ENCODE assay signal across 12 cellular contexts in the genomic region with DNA sequence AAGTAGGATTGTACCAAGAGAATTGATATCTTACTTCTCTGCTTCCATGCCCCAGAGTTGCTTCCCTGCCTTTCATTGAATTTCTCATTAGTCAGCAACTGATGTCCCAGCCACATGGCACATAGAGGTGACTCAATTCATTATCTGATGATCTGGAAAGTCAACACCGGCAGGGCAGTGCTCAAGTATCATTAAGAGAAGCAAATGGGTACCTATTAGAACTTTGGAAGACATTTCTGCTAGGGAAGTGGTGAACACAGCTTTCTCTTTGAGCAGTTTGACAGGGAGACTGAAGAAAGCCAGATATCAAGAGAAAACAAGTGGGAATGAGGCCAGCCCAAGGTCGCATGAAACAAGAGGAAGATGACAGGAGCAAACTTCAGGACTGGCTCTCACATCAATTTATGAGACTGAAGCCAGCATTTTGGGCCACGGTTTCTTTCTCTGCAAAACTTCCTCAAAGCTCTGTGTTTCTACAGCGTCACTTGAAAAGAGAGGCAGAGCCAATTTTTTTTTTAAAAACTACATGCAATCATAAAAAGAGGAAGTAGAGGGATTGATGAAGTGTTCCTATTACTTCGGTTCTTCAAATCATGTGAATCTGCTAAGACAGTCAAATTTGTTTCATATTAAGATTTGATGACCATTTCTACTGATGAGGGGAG.
DNase-seq lines count a peak whose midpoint lies in the region; ATAC-seq and TF ChIP-seq lines count a peak whose summit lies in the region.
"Had no signal": no experiment of that assay in that cellular context is flagged by ENCODE, and none has a peak within 500 bp of the region (broad histone marks: within the 10 kb centered on the region; RNA-seq: fewer than 3 reads in every experiment).

No MANE protein-coding gene starts in this region.

- no peaks in the 10 kb centered on the region for H3K79me2 ChIP-seq in H9 (ENCODE audit: insufficient read depth, low read length)

- no peak overlapping the region for H2AFZ ChIP-seq in H9 (ENCODE audit: low read length)

- TF ChIP-seq CTCF in H9 (conservative IDR thresholded peaks at IDR 0.05) (no peak), GM13977 (IDR thresholded peaks at IDR 0.05; ENCODE audit: extremely low read depth, insufficient read depth, missing control alignments) (no peak)

- H3K27ac Mint-ChIP-seq in H9 = no peak overlapping the region

- ATAC-seq in HG03159 (IDR thresholded peaks at IDR 0.05; ENCODE audit: unreplicated experiment) (peak; percentile 41), SK-N-SH treated with all-trans-retinoic acid at 6 μM for 48 hours (peak; percentile 73), HG03196 (IDR thresholded peaks at IDR 0.05; ENCODE audit: unreplicated experiment) (no peak)
- ATAC-seq: activated T-cell treated with anti-CD3 and anti-CD28 coated beads, Interleukin-2, amount 50 U/mL, for 4 hours had no signal

- no peak overlapping the region for H3K9ac ChIP-seq in H9 (ENCODE audit: extremely low read depth, insufficient read length, low read length)

- H2AK5ac ChIP-seq in H9 (ENCODE audit: insufficient read length, low read length) = no peak overlapping the region

- H3K4me2 ChIP-seq in H9 (ENCODE audit: insufficient read depth, insufficient read length, low read length) = no peak overlapping the region

- no peak overlapping the region for H3K14ac ChIP-seq in H9 (ENCODE audit: insufficient read depth, low read length)

- H3K4ac ChIP-seq in H9 (ENCODE audit: low read depth, low read length) = no peak overlapping the region

- H4K5ac ChIP-seq in H9 (ENCODE audit: insufficient read length, low read depth, low read length) = no peak overlapping the region

- no peaks in the 10 kb centered on the region for H3K27me3 ChIP-seq in H9 (ENCODE audit: insufficient read depth, low read length)
- H3K27me3 ChIP-seq: SJCRH30 had no signal

- no peak overlapping the region for H3K23ac ChIP-seq in H9 (ENCODE audit: insufficient read length, low read depth, low read length)

- no peak overlapping the region for H3K27ac ChIP-seq in H9 (ENCODE audit: insufficient read length, low read depth, low read length)
- H3K27ac ChIP-seq: SJCRH30 had no signal

- in situ Hi-C loops in GM13977 (cut with MboI; ENCODE audit: low pct_unique_long_range_greater_than_20kb, low sequenced_read_pairs, unreplicated experiment) = no loop called here

- no peaks in the 10 kb centered on the region for H3K23me2 ChIP-seq in H9 (ENCODE audit: insufficient read length, low read depth, low read length, poor library complexity, severe bottlenecking)

- no peak overlapping the region for H3K4me3 Mint-ChIP-seq in H9
- H3K4me3 Mint-ChIP-seq: activated T-cell treated with anti-CD3 and anti-CD28 coated beads, Interleukin-2, amount 50 U/mL, for 4 hours; immature natural killer cell had no signal

- no peaks in the 10 kb centered on the region; the same call in none of the 2 replicates for H3K27me3 Mint-ChIP-seq in H9 (ENCODE audit: low read depth)

- peaks cover 54 to 70% of the 10 kb centered on the region in 2 experiments for H3K9me3 Mint-ChIP-seq in H9
- H3K9me3 Mint-ChIP-seq: activated T-cell treated with anti-CD3 and anti-CD28 coated beads, Interleukin-2, amount 50 U/mL, for 4 hours; immature natural killer cell had no signal

- DNase-seq in Ammon's horn (ENCODE audit: low spot score) = peak; percentile 6
- peak; percentile 39 for DNase-seq in kidney tubule cell (ENCODE audit: low spot score)
- DNase-seq in cerebellar cortex (ENCODE audit: low spot score) = no peak
- DNase-seq in H9 = no peak
- DNase-seq in GM13977 (ENCODE audit: low spot score) = no peak
- DNase-seq: activated T-cell treated with anti-CD3 and anti-CD28 coated beads, Interleukin-2, amount 50 U/mL, for 4 hours; immature natural killer cell; SJCRH30; stimulated activated naive CD4-positive, alpha-beta T cell treated with Interleukin-2 at 50 U/mL for 16 hours had no signal

- H2BK12ac ChIP-seq in H9 (ENCODE audit: insufficient read length, low read depth, low read length) = no peak overlapping the region

- no peak overlapping the region for H2BK15ac ChIP-seq in H9 (ENCODE audit: low read depth, low read length)

- WGBS in H9 (ENCODE audit: extremely low coverage, insufficient read length, low lambda C conversion rate) = no CpG with 5 or more reads among the region's 5 CpGs

- no peak overlapping the region for H2BK120ac ChIP-seq in H9 (ENCODE audit: low read depth, low read length, poor library complexity, severe bottlenecking)

- H2BK20ac ChIP-seq in H9 (ENCODE audit: low read depth, low read length, poor library complexity, severe bottlenecking) = no peak overlapping the region

- H3K36me3 Mint-ChIP-seq in H9 (ENCODE audit: insufficient read depth in 1 of 3, low read depth in 3 of 3) = peaks cover 0 to 3% (median 0%) of the 10 kb centered on the region in 3 experiments; a peak in 2 of 7 replicates
- H3K36me3 Mint-ChIP-seq: immature natural killer cell had no signal

- H4K8ac ChIP-seq in H9 (replicated peaks; ENCODE audit: insufficient read length, low read depth, low read length) = no peak overlapping the region

- H3K4me1 ChIP-seq in H9 (ENCODE audit: insufficient read depth, low read length) = no peaks in the 10 kb centered on the region
- H3K4me1 ChIP-seq: SJCRH30 had no signal

- H3K56ac ChIP-seq in H9 (ENCODE audit: insufficient read length, low read depth, low read length) = no peak overlapping the region

- H3K4me1 Mint-ChIP-seq in H9 = no peaks in the 10 kb centered on the region

- no peak overlapping the region for H2BK5ac ChIP-seq in H9 (ENCODE audit: insufficient read length, low read length)

- H4K20me1 ChIP-seq in H9 (ENCODE audit: control insufficient read depth, insufficient read depth, insufficient read length) = no peaks in the 10 kb centered on the region

- H3K79me1 ChIP-seq in H9 (ENCODE audit: insufficient read depth, low read depth, low read length, poor library complexity, severe bottlenecking) = no peaks in the 10 kb centered on the region

- no peak overlapping the region for H4K91ac ChIP-seq in H9 (ENCODE audit: insufficient read length, low read depth, low read length)

- H3K18ac ChIP-seq in H9 (ENCODE audit: insufficient read length, low read depth, low read length) = no peak overlapping the region

- no peak overlapping the region for H3T11ph ChIP-seq in H9 (ENCODE audit: low read length)

- peaks cover 38% of the 10 kb centered on the region for H3K9me3 ChIP-seq in H9 (ENCODE audit: control insufficient read depth, low read depth, low read length)
- H3K9me3 ChIP-seq: SJCRH30 had no signal

TF ChIP-seq in SK-N-SH treated with all-trans-retinoic acid at 6 μM for 48 hours, 23 proteins besides CTCF, POLR2A, EP300 and RAD21:
- TF ChIP-seq OSR1 (CRISPR knock-in tag; IDR thresholded peaks at IDR 0.05) (no peak), ESRRG (CRISPR knock-in tag; IDR thresholded peaks at IDR 0.05) (no peak), ZC3H10 (CRISPR knock-in tag; IDR thresholded peaks at IDR 0.05) (no peak), ZNF70 (CRISPR knock-in tag; IDR thresholded peaks at IDR 0.05) (no peak), ISL1 (CRISPR knock-in tag; IDR thresholded peaks at IDR 0.05) (no peak), ZFP3 (CRISPR knock-in tag; IDR thresholded peaks at IDR 0.05) (no peak)
- TF ChIP-seq, protein P1, sequence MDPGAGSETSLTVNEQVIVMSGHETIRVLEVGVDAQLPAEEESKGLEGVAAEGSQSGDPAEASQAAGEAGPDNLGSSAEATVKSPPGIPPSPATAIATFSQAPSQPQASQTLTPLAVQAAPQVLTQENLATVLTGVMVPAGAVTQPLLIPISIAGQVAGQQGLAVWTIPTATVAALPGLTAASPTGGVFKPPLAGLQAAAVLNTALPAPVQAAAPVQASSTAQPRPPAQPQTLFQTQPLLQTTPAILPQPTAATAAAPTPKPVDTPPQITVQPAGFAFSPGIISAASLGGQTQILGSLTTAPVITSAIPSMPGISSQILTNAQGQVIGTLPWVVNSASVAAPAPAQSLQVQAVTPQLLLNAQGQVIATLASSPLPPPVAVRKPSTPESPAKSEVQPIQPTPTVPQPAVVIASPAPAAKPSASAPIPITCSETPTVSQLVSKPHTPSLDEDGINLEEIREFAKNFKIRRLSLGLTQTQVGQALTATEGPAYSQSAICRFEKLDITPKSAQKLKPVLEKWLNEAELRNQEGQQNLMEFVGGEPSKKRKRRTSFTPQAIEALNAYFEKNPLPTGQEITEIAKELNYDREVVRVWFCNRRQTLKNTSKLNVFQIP (CRISPR knock-in tag; IDR thresholded peaks at IDR 0.05; ENCODE audit: borderline replicate concordance, low read depth) = no peak
- TF ChIP-seq, protein P2, sequence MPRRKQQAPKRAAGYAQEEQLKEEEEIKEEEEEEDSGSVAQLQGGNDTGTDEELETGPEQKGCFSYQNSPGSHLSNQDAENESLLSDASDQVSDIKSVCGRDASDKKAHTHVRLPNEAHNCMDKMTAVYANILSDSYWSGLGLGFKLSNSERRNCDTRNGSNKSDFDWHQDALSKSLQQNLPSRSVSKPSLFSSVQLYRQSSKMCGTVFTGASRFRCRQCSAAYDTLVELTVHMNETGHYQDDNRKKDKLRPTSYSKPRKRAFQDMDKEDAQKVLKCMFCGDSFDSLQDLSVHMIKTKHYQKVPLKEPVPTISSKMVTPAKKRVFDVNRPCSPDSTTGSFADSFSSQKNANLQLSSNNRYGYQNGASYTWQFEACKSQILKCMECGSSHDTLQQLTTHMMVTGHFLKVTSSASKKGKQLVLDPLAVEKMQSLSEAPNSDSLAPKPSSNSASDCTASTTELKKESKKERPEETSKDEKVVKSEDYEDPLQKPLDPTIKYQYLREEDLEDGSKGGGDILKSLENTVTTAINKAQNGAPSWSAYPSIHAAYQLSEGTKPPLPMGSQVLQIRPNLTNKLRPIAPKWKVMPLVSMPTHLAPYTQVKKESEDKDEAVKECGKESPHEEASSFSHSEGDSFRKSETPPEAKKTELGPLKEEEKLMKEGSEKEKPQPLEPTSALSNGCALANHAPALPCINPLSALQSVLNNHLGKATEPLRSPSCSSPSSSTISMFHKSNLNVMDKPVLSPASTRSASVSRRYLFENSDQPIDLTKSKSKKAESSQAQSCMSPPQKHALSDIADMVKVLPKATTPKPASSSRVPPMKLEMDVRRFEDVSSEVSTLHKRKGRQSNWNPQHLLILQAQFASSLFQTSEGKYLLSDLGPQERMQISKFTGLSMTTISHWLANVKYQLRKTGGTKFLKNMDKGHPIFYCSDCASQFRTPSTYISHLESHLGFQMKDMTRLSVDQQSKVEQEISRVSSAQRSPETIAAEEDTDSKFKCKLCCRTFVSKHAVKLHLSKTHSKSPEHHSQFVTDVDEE (CRISPR knock-in tag; IDR thresholded peaks at IDR 0.05) = no peak

Comparison
In these comparisons a context has a peak if more than half of its experiments do, and no peak if none do; other contexts are left out.
1. DNase-seq: peak in Ammon's horn (single experiment) and kidney tubule cell (single experiment); none in cerebellar cortex (single experiment), H9 (single experiment) and GM13977 (single experiment).